ENCODE assay signal across 8 cellular contexts in the genomic region with DNA sequence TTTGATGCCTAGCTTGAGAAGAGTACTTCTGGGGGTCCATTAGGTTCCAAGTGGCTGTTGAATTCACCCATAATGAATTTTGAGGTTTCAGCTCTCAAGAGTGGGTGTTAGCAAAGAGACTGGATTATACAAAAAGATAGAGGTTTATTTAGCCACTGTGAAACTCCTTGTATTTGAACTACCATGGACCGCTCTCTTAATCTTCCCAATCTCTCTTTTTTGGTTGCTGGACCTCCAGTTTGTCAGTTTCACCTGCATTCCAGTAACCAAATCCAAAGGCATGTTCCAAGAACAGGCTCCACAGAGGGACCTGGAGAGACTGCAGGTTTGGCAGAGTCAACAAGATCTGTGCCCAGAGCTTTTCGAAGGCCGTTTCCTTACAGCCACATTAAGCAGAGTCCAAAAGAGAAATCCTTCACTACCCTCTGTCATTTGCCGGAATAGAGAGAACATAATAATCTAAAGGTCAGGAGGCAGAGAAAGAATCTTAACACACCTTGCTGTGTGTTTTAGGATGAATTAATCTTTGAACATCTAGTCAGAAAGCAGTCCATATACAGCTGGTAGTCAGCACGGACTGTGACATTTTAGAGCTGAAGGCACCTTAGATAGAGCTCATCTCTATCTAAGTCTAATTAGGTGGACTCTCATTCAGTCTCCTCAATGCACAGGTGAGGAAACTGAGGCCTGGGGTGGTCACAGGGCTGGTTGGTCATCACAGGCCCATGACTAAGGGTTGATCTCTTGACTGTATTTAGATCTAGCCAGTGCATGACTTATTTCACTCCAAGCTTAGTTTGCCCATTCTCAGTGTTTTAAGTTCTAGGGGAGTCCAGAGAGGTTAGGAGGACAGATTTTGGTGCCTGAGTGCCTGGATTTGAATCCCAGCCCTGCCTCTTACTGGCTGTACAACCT. TPM values are rescaled to one million over a fixed set of nuclear protein-coding genes. Genes with fewer than 3 reads are reported as not detected.
DNase-seq lines count a peak whose midpoint lies in the region; ATAC-seq and TF ChIP-seq lines count a peak whose summit lies in the region.

No MANE protein-coding gene starts in this region.

- no peaks in the 10 kb centered on the region for H3K27me3 ChIP-seq in MG63

- H3K27ac ChIP-seq in C4-2B (peak overlapping the region; percentile 95), caudate nucleus (ENCODE audit: low read depth, low read length) (peak overlapping the region; percentile 83)

- peak overlapping the region in 5 of 6 donors; percentile 9 to 92 (median 71) for H3K27ac Mint-ChIP-seq in naive B cell

- H3K4me1 Mint-ChIP-seq in naive B cell: peaks cover 31 to 36% (median 35%) of the 10 kb centered on the region in 3 donors

- no peak for ATAC-seq in naive B cell (ENCODE audit: low read depth in 2 of 2)
- no peak for ATAC-seq in HG02798 (IDR thresholded peaks at IDR 0.05; ENCODE audit: poor library complexity, unreplicated experiment)

- no peaks in the 10 kb centered on the region for H3K9me3 ChIP-seq in MG63

- H3K4me3 Mint-ChIP-seq in naive B cell: peak overlapping the region in 1 of 8 donors; percentile 83

- DNase-seq in MG63: no peak
- DNase-seq in caudate nucleus (lab: John Stamatoyannopoulos, UW): peak in 1 of 61 donors; percentile 74
- DNase-seq in naive B cell: no peak
- DNase-seq in dermis blood vessel endothelial cell: no peak
- DNase-seq in stimulated activated CD4-positive, alpha-beta T cell treated with anti-CD3 and anti-CD28 coated beads, Interleukin-4, amount 100 ng/mL, for 24 hours: no peak
- no peak for DNase-seq in putamen (ENCODE audit: low spot score)

- peaks cover 0 to 4% of the 10 kb centered on the region in 2 donors for H3K36me3 Mint-ChIP-seq in naive B cell

- no peak for TF ChIP-seq CTCF in C4-2B (conservative IDR thresholded peaks at IDR 0.05)

- no peaks in the 10 kb centered on the region for H3K27me3 Mint-ChIP-seq in naive B cell

- peak overlapping the region; percentile 91 for H3K4me3 ChIP-seq in MG63

- H3K9me3 Mint-ChIP-seq in naive B cell: no peaks in the 10 kb centered on the region

- H3K36me3 ChIP-seq in MG63: peaks cover 5% of the 10 kb centered on the region

RNA-seq across cellular contexts. Expression of a gene that starts 1.3 kb away (rescaled TPM):
- total RNA-seq in MG63 (2014; rRNA removed; shearing (Covaris generic); ENCODE audit: low replicate concordance): 9.5 and 18.3 TPM in 2 replicates
- polyA plus RNA-seq in naive B cell (ENCODE audit: low read depth in 6 of 6): 10 to 100 TPM in 4 of 6 donors, 1 to 10 TPM in 2; 5.4 to 17.6 (median 12.1) TPM
- 51.7 and 75.6 TPM in 2 replicates for total RNA-seq in dermis blood vessel endothelial cell
